2 cellular contexts compared by ENCODE assay signal in the genomic region with DNA sequence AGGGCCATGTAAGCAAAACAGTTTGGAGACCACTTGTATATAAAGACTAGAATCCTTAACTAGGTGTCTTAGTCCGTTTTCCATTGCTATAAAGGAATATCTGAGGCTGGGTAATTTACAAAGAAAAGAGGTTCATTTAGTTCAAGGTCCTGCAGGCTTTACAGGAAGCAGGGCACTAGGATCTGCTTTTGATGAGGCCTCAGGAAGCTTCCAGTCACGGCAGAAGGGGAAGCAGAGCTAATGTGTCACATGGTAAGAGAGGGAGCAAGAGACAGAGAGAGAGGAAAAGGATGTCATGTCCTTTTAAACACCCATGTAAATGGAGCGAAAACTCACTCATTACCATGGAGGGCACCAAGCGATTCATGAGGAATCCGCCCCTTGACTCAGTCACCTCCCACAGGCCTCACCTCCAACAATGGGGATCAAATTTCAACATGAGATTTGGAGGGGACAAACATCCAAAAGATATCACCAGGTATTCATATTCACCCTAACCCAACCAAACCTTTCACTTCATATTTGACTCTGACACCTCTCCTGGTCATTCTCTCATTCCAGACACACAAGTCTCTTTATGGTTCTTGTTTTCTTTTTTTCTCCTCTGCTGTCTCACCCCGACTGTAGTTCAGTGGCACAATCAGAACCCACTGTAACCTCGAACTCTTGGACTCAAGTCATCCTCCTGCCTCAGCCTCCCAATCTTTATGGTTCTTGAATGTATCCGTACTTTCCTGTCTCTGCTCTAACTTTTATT.
TF ChIP-seq lines count a peak whose summit lies in the region.

No MANE protein-coding gene starts in this region.

TF ChIP-seq in HepG2, 621 proteins besides CTCF, POLR2A, EP300 and RAD21:
- TF ChIP-seq RNF2 (conservative IDR thresholded peaks at IDR 0.05; ENCODE audit: low read depth) (no peak), ZKSCAN5 (CRISPR knock-in tag; IDR thresholded peaks at IDR 0.05) (0 out of 2 replicates have a peak, but pooled peaks have one; percentile 27)

TF ChIP-seq in K562, 482 proteins besides CTCF, POLR2A, EP300 and RAD21:
- TF ChIP-seq ZNF316 (IDR thresholded peaks at IDR 0.05) (peak; percentile 50; the same call in 1 of the 2 replicates), ETS2 (tag; IDR thresholded peaks at IDR 0.05; ENCODE audit: borderline replicate concordance, poor library complexity, severe bottlenecking) (no peak), TRIM24 (IDR thresholded peaks at IDR 0.05) (peak; percentile 26 to 58; a peak in 2 of 4 replicates), BRD4 (IDR thresholded peaks at IDR 0.05) (no peak), CHD2 (IDR thresholded peaks at IDR 0.05; ENCODE audit: low read depth, low read length) (no peak), TCF7L2 (IDR thresholded peaks at IDR 0.05; ENCODE audit: low read depth, low read length) (no peak), PHF8 (IDR thresholded peaks at IDR 0.05; ENCODE audit: borderline replicate concordance, low read length) (no peak), TEAD4 (IDR thresholded peaks at IDR 0.05; ENCODE audit: low read length) (no peak), TEAD4 (CRISPR knock-in tag; IDR thresholded peaks at IDR 0.05; ENCODE audit: borderline replicate concordance) (no peak), NKRF (IDR thresholded peaks at IDR 0.05; ENCODE audit: borderline replicate concordance) (no peak), PRDM10 (IDR thresholded peaks at IDR 0.05; ENCODE audit: partially characterized antibody) (peak; percentile 91), CBX1 (IDR thresholded peaks at IDR 0.05; ENCODE audit: low read depth) (no peak), PPARD (CRISPR knock-in tag; IDR thresholded peaks at IDR 0.05) (no peak), NR3C1 (CRISPR knock-in tag; IDR thresholded peaks at IDR 0.05) (no peak), TEAD2 (tag; IDR thresholded peaks at IDR 0.05) (no peak), KDM4B (IDR thresholded peaks at IDR 0.05; ENCODE audit: borderline replicate concordance in 2 of 2, low read depth in 1 of 2) (no peak), SIN3A (IDR thresholded peaks at IDR 0.05; ENCODE audit: borderline replicate concordance in 2 of 2, control insufficient read depth in 1 of 2, low read depth in 2 of 2, low read length in 2 of 2) (0 out of 4 replicates have a peak, but pooled peaks of 1 of the 2 experiments have one; percentile 41), EP400 (IDR thresholded peaks at IDR 0.05) (no peak), CAMTA2 (CRISPR knock-in tag; conservative IDR thresholded peaks at IDR 0.05) (no peak), MXI1 (IDR thresholded peaks at IDR 0.05; ENCODE audit: low read depth, low read length) (no peak), DPF2 (IDR thresholded peaks at IDR 0.05) (peak; percentile 38; the same call in 1 of the 2 replicates), NFRKB (IDR thresholded peaks at IDR 0.05; ENCODE audit: low read depth) (no peak), HES1 (IDR thresholded peaks at IDR 0.05; ENCODE audit: low read depth) (no peak), HDAC6 (IDR thresholded peaks at IDR 0.05; ENCODE audit: low read depth, low read length) (no peak), YY1 (IDR thresholded peaks at IDR 0.05; ENCODE audit: borderline replicate concordance in 1 of 3, control insufficient read depth in 1 of 3, extremely low read depth in 1 of 3, insufficient read depth in 3 of 3, insufficient read length in 1 of 3, insufficient replicate concordance in 2 of 3, low read depth in 1 of 3, low read length in 2 of 3) (no peak), ZNF23 (CRISPR knock-in tag; IDR thresholded peaks at IDR 0.05) (no peak), HOXB6 (CRISPR knock-in tag; IDR thresholded peaks at IDR 0.05; ENCODE audit: borderline replicate concordance) (no peak), POLR2G (IDR thresholded peaks at IDR 0.05; ENCODE audit: low read depth, low read length) (no peak), CREB1 (IDR thresholded peaks at IDR 0.05) (no peak), CREB1 (CRISPR knock-in tag; IDR thresholded peaks at IDR 0.05) (no peak), CREBBP (IDR thresholded peaks at IDR 0.05; ENCODE audit: low read depth, low read length) (no peak), NFATC3 (IDR thresholded peaks at IDR 0.05) (no peak), RCOR1 (IDR thresholded peaks at IDR 0.05; ENCODE audit: borderline replicate concordance in 1 of 2, low read depth in 2 of 2, low read length in 2 of 2) (no peak), MTA1 (IDR thresholded peaks at IDR 0.05; ENCODE audit: borderline replicate concordance) (no peak), ETV1 (tag; conservative IDR thresholded peaks at IDR 0.05; ENCODE audit: low read depth) (no peak), PCBP1 (IDR thresholded peaks at IDR 0.05; ENCODE audit: low read depth, low read length, poor library complexity, severe bottlenecking) (no peak), ZNF41 (CRISPR knock-in tag; conservative IDR thresholded peaks at IDR 0.05) (no peak), KLF1 (tag; IDR thresholded peaks at IDR 0.05) (no peak)
- TF ChIP-seq, protein P1, sequence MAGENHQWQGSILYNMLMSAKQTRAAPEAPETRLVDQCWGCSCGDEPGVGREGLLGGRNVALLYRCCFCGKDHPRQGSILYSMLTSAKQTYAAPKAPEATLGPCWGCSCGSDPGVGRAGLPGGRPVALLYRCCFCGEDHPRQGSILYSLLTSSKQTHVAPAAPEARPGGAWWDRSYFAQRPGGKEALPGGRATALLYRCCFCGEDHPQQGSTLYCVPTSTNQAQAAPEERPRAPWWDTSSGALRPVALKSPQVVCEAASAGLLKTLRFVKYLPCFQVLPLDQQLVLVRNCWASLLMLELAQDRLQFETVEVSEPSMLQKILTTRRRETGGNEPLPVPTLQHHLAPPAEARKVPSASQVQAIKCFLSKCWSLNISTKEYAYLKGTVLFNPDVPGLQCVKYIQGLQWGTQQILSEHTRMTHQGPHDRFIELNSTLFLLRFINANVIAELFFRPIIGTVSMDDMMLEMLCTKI (IDR thresholded peaks at IDR 0.05; ENCODE audit: partially characterized antibody), result no peak
- TF ChIP-seq, protein P2, sequence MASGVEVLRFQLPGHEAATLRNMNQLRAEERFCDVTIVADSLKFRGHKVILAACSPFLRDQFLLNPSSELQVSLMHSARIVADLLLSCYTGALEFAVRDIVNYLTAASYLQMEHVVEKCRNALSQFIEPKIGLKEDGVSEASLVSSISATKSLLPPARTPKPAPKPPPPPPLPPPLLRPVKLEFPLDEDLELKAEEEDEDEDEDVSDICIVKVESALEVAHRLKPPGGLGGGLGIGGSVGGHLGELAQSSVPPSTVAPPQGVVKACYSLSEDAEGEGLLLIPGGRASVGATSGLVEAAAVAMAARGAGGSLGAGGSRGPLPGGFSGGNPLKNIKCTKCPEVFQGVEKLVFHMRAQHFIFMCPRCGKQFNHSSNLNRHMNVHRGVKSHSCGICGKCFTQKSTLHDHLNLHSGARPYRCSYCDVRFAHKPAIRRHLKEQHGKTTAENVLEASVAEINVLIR (CRISPR knock-in tag; IDR thresholded peaks at IDR 0.05), result no peak
- TF ChIP-seq, protein P3, sequence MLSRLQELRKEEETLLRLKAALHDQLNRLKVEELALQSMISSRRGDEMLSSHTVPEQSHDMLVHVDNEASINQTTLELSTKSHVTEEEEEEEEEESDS (CRISPR knock-in tag; IDR thresholded peaks at IDR 0.05), result no peak
TF ChIP-seq in K562: peak in this region for 5.
